In genomic region chr5:56812110-56812509, GRCh38 we compare ENCODE assay signal across 1 cellular context.
TF ChIP-seq lines count a peak whose summit lies in the region.

No MANE protein-coding gene starts in this region.

TF ChIP-seq in K562, 482 proteins besides CTCF, POLR2A, EP300 and RAD21 (continued from another document):
- TF ChIP-seq PBX2 (CRISPR knock-in tag; IDR thresholded peaks at IDR 0.05; ENCODE audit: low read depth) (no peak), PBX2 (tag; conservative IDR thresholded peaks at IDR 0.05; ENCODE audit: low read depth) (no peak), RUNX1 (IDR thresholded peaks at IDR 0.05; ENCODE audit: low read depth) (no peak), NFE2 (IDR thresholded peaks at IDR 0.05; ENCODE audit: low read depth) (peak; percentile 100), TRIM24 (IDR thresholded peaks at IDR 0.05) (peak; percentile 16 to 38; a peak in 2 of 4 replicates), SMARCB1 (IDR thresholded peaks at IDR 0.05; ENCODE audit: insufficient read length, low read depth) (no peak), ZNF655 (CRISPR knock-in tag; IDR thresholded peaks at IDR 0.05) (no peak), ZNF778 (CRISPR knock-in tag; IDR thresholded peaks at IDR 0.05) (no peak), SMARCA4 (IDR thresholded peaks at IDR 0.05) (peak; percentile 85), BCL6 (CRISPR knock-in tag; IDR thresholded peaks at IDR 0.05) (no peak), CBFA2T3 (IDR thresholded peaks at IDR 0.05) (peak; percentile 67), CEBPB (tag; IDR thresholded peaks at IDR 0.05) (peak; percentile 35; the same call in 1 of the 2 replicates), HES1 (IDR thresholded peaks at IDR 0.05; ENCODE audit: low read depth) (no peak), NFE2L1 (tag; IDR thresholded peaks at IDR 0.05; ENCODE audit: borderline replicate concordance, low read depth) (peak; percentile 87), CBX3 (IDR thresholded peaks at IDR 0.05; ENCODE audit: borderline replicate concordance in 1 of 2, low read length in 2 of 2) (no peak), TBL1XR1 (IDR thresholded peaks at IDR 0.05; ENCODE audit: low read length in 2 of 2) (peak in 1 of 2 experiments; percentile 62; a peak in 2 of 4 replicates), OTX1 (CRISPR knock-in tag; IDR thresholded peaks at IDR 0.05) (no peak), YY1 (IDR thresholded peaks at IDR 0.05; ENCODE audit: borderline replicate concordance in 1 of 3, control insufficient read depth in 1 of 3, extremely low read depth in 1 of 3, insufficient read depth in 3 of 3, insufficient read length in 1 of 3, insufficient replicate concordance in 2 of 3, low read depth in 1 of 3, low read length in 2 of 3) (peak in 2 of 3 experiments; percentile 28 to 88), ZNF316 (IDR thresholded peaks at IDR 0.05) (peak; percentile 100), HDAC2 (IDR thresholded peaks at IDR 0.05) (peak; percentile 49; the same call in 1 of the 2 replicates), KDM5B (IDR thresholded peaks at IDR 0.05; ENCODE audit: insufficient replicate concordance, low read depth, low read length) (no peak), EHMT2 (IDR thresholded peaks at IDR 0.05) (peak; percentile 38; the same call in 1 of the 2 replicates), ZEB2 (IDR thresholded peaks at IDR 0.05) (peak; percentile 56), DNMT1 (IDR thresholded peaks at IDR 0.05) (no peak), VEZF1 (CRISPR knock-in tag; IDR thresholded peaks at IDR 0.05) (0 out of 2 replicates have a peak, but pooled peaks have one; percentile 13), TCF7 (IDR thresholded peaks at IDR 0.05; ENCODE audit: borderline replicate concordance) (no peak), NR1H2 (CRISPR knock-in tag; IDR thresholded peaks at IDR 0.05) (no peak), MAFF (IDR thresholded peaks at IDR 0.05; ENCODE audit: low read length) (peak; percentile 97), MXI1 (IDR thresholded peaks at IDR 0.05; ENCODE audit: low read depth, low read length) (no peak), TCFL5 (CRISPR knock-in tag; conservative IDR thresholded peaks at IDR 0.05) (no peak)
TF ChIP-seq in K562: peak in this region for 45.
